24 cellular contexts compared by ENCODE assay signal in genomic region chr1:227450489-227450888, GRCh38.
"Had no signal": no experiment of that assay in that cellular context is flagged by ENCODE, and none has a peak within 500 bp of the region (broad histone marks: within the 10 kb centered on the region; RNA-seq: fewer than 3 reads in every experiment).

No MANE protein-coding gene starts in this region.

- H3K9me3 ChIP-seq: esophagus muscularis mucosa, left lung, pancreas, tibial artery had no signal

- H3K4me2 ChIP-seq: hepatocyte had no signal

- H2AFZ ChIP-seq: hepatocyte had no signal

- H3K27ac ChIP-seq: coronary artery, esophagus muscularis mucosa, hepatocyte, left lung, pancreas, skin epidermis, tibial artery had no signal

- H3K27me3 ChIP-seq: hepatocyte, pancreas had no signal

- H3K4me1 ChIP-seq: left lung, pancreas, tibial artery had no signal

- H3K36me3 ChIP-seq: esophagus muscularis mucosa, left lung, pancreas, tibial artery had no signal

- H3K4me3 ChIP-seq: coronary artery, esophagus muscularis mucosa, hepatocyte, left lung, pancreas, skin epidermis, tibial artery had no signal

- DNase-seq: activated B cell treated with CpG ODN at 0.5 μM for 24 hours; activated CD4-positive, alpha-beta T cell treated with anti-CD3 and anti-CD28 coated beads for 36 hours; activated CD4-positive, alpha-beta T cell treated with anti-CD3 and anti-CD28 coated beads, Interleukin-2, amount 50 U/mL, for 48 hours; activated effector memory CD4-positive, alpha-beta T cell treated with Interleukin-2 at 50 U/mL for 16 hours; activated naive CD4-positive, alpha-beta T cell treated with anti-CD3 and anti-CD28 coated beads for 36 hours; activated naive CD8-positive, alpha-beta T cell treated with anti-CD3 and anti-CD28 coated beads, Interleukin-2, amount 10 ng/mL, durations not matched to agents 7 days and 5 days; activated T-cell treated with anti-CD3 and anti-CD28 coated beads, Interleukin-2, amount 50 U/mL, for 72 hours; amniotic stem cell; cerebellar nuclear complex; glutamatergic neuron; immature natural killer cell; left lung; midbrain; natural killer cell; pancreas; right cardiac atrium; stimulated activated CD4-positive, alpha-beta T cell treated with anti-CD3 and anti-CD28 coated beads, Interleukin-1b, Interleukin-23, amount 100 ng/mL, for 48 hours; stimulated activated naive CD8-positive, alpha-beta T cell treated with anti-CD3 and anti-CD28 coated beads, Interleukin-15, amount 100 ng/mL, for 72 hours; T1000; tibial artery had no signal

- H3K79me2 ChIP-seq: hepatocyte had no signal
